ENCODE assay signal across 1 cellular context in genomic region chr7:130829415-130829814, GRCh38.
TF ChIP-seq lines count a peak whose summit lies in the region.

No MANE protein-coding gene starts in this region.

TF ChIP-seq in IMR-90, 13 proteins besides CTCF, POLR2A, EP300 and RAD21 (continued from another document):
- TF ChIP-seq, protein P1, sequence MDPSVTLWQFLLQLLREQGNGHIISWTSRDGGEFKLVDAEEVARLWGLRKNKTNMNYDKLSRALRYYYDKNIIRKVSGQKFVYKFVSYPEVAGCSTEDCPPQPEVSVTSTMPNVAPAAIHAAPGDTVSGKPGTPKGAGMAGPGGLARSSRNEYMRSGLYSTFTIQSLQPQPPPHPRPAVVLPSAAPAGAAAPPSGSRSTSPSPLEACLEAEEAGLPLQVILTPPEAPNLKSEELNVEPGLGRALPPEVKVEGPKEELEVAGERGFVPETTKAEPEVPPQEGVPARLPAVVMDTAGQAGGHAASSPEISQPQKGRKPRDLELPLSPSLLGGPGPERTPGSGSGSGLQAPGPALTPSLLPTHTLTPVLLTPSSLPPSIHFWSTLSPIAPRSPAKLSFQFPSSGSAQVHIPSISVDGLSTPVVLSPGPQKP (IDR thresholded peaks at IDR 0.05; ENCODE audit: borderline replicate concordance, low read depth, low read length), result no peak
- no peak for TF ChIP-seq RCOR1 (IDR thresholded peaks at IDR 0.05; ENCODE audit: insufficient replicate concordance, low read length)
